Comparison of ENCODE assay signal across 9 cellular contexts in the genomic region with DNA sequence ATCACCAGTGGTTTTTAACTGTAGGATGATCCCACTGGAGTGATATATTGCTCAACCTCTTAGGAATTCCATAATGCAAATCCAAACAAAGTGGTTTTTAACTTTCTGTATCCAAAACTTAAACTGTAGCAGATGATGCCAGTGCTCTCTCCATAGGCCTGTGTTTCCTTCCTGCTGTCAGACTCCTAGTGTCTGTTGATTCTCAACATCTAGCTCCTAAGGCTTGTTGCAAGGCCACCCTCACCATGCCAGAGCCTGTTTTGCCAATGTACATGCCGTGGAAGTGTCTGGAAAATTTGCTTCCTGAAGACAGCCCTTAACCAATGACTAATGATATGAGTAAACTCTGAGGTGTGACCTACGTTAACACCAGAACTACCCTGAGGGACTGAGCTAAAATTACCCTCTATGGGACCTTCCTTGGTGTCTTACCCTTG. TPM values are rescaled to one million over a fixed set of nuclear protein-coding genes. Genes with fewer than 3 reads are reported as not detected.
A peak's percentile ranks its signal among the peaks of the same experiment; 100 is the strongest.
DNase-seq lines count a peak whose midpoint lies in the region; ATAC-seq and TF ChIP-seq lines count a peak whose summit lies in the region.
"Had no signal": no experiment of that assay in that cellular context is flagged by ENCODE, and none has a peak within 500 bp of the region (broad histone marks: within the 10 kb centered on the region; RNA-seq: fewer than 3 reads in every experiment).

No MANE protein-coding gene starts in this region.

- CTCF ChIA-PET in activated B cell treated with CpG ODN at 0.5 μM for 24 hours (lab: Charles Lee) = no interaction called here

- POLR2A ChIA-PET in activated B cell treated with CpG ODN at 0.5 μM for 24 hours (lab: Charles Lee) = interaction anchor here (1.4 kb wide), 1 partner anchor 40 kb away, joined by 4 read pairs; a partner anchor contains a TSS

- peak overlapping the region; percentile 43 for H3K27ac Mint-ChIP-seq in activated B cell treated with CpG ODN at 0.5 μM for 24 hours
- peak overlapping the region in 1 of 2 donors; percentile 36 for H3K27ac Mint-ChIP-seq in stimulated activated naive CD8-positive, alpha-beta T cell treated with anti-CD3 and anti-CD28 coated beads, Interleukin-15, amount 100 ng/mL, for 72 hours

- H3K9me3 Mint-ChIP-seq in activated B cell treated with CpG ODN at 0.5 μM for 24 hours = no peaks in the 10 kb centered on the region
- no peaks in the 10 kb centered on the region for H3K9me3 Mint-ChIP-seq in stimulated activated naive CD8-positive, alpha-beta T cell treated with anti-CD3 and anti-CD28 coated beads, Interleukin-15, amount 100 ng/mL, for 72 hours

- H3K36me3 Mint-ChIP-seq in activated B cell treated with CpG ODN at 0.5 μM for 24 hours (ENCODE audit: low read depth) = peaks cover 48% of the 10 kb centered on the region

- no peak overlapping the region for H3K4me3 Mint-ChIP-seq in activated B cell treated with CpG ODN at 0.5 μM for 24 hours
- H3K4me3 Mint-ChIP-seq in stimulated activated naive CD8-positive, alpha-beta T cell treated with anti-CD3 and anti-CD28 coated beads, Interleukin-15, amount 100 ng/mL, for 72 hours = no peak overlapping the region

- no peaks in the 10 kb centered on the region for H3K27me3 Mint-ChIP-seq in activated B cell treated with CpG ODN at 0.5 μM for 24 hours
- no peaks in the 10 kb centered on the region for H3K27me3 Mint-ChIP-seq in stimulated activated naive CD8-positive, alpha-beta T cell treated with anti-CD3 and anti-CD28 coated beads, Interleukin-15, amount 100 ng/mL, for 72 hours

- H3K27me3 ChIP-seq in cardiac muscle cell (no peaks in the 10 kb centered on the region), foreskin keratinocyte (no peaks in the 10 kb centered on the region)

- no peaks in the 10 kb centered on the region for H3K9me3 ChIP-seq in cardiac muscle cell (ENCODE audit: low read depth)

- DNase-seq in cardiac muscle cell (ENCODE audit: low read depth in 1 of 2, low spot score in 1 of 2) (peak; percentile 18 to 83), cardiac septum (ENCODE audit: low spot score) (no peak), activated B cell treated with CpG ODN at 0.5 μM for 24 hours (no peak), foreskin keratinocyte (peak; percentile 93 to 96), DMS 273 treated with DMSO at 0.1 percent for 48 hours (lab: John Stamatoyannopoulos, UW) (no peak)
- no peak for DNase-seq in stimulated activated naive CD8-positive, alpha-beta T cell treated with anti-CD3 and anti-CD28 coated beads, Interleukin-15, amount 100 ng/mL, for 72 hours
- DNase-seq in activated CD4-positive, alpha-beta T cell treated with anti-CD3 and anti-CD28 coated beads, Interleukin-2, amount 50 U/mL, for 1 hour = no peak

- H3K4me1 Mint-ChIP-seq in activated B cell treated with CpG ODN at 0.5 μM for 24 hours = peaks cover 23% of the 10 kb centered on the region
- H3K4me1 Mint-ChIP-seq in stimulated activated naive CD8-positive, alpha-beta T cell treated with anti-CD3 and anti-CD28 coated beads, Interleukin-15, amount 100 ng/mL, for 72 hours = peaks cover 43% of the 10 kb centered on the region

- intact Hi-C loops in cardiac septum (cut with DNase I) = no loop called here
- intact Hi-C loops in activated B cell treated with CpG ODN at 0.5 μM for 24 hours (cut with micrococcal nuclease) = loop anchor here (2.0 kb wide), 2 partner anchors 17 to 19 kb away; no protein-coding TSS in a partner anchor

- no peaks in the 10 kb centered on the region for H3K36me3 ChIP-seq in cardiac muscle cell

- H3K4me1 ChIP-seq in cardiac muscle cell (ENCODE audit: low read depth) (peaks cover 9% of the 10 kb centered on the region), foreskin keratinocyte (peaks cover 28% of the 10 kb centered on the region)

- H3K27ac ChIP-seq in cardiac muscle cell (no peak overlapping the region), foreskin keratinocyte (peak overlapping the region; percentile 3)
- H3K27ac ChIP-seq: C4-2B had no signal

- ATAC-seq in activated B cell treated with CpG ODN at 0.5 μM for 24 hours (ENCODE audit: low read depth) (no peak), foreskin keratinocyte (peak; percentile 99), GM21423 (IDR thresholded peaks at IDR 0.05; ENCODE audit: unreplicated experiment) (no peak)
- ATAC-seq in stimulated activated naive CD8-positive, alpha-beta T cell treated with anti-CD3 and anti-CD28 coated beads, Interleukin-15, amount 100 ng/mL, for 72 hours = peak; percentile 52

- no peak overlapping the region for H3K4me3 ChIP-seq in cardiac muscle cell

- no peak for TF ChIP-seq CTCF in cardiac muscle cell (IDR thresholded peaks at IDR 0.05; ENCODE audit: low read depth, low read length)
- TF ChIP-seq CTCF in activated B cell treated with CpG ODN at 0.5 μM for 24 hours (IDR thresholded peaks at IDR 0.05) = no peak
- peak; percentile 6 for TF ChIP-seq CTCF in foreskin keratinocyte (conservative IDR thresholded peaks at IDR 0.05)

RNA-seq across cellular contexts. Expression of a gene that starts 39.3 kb away (rescaled TPM):
- total RNA-seq in cardiac muscle cell (21.9 and 43.3 TPM in 2 replicates), cardiac septum (20.6 TPM), activated B cell treated with CpG ODN at 0.5 μM for 24 hours (42.1 and 44.2 TPM in 2 replicates), foreskin keratinocyte (28.3 and 30.1 TPM in 2 replicates)
- polyA plus RNA-seq in cardiac muscle cell (21.9 and 28.6 TPM in 2 replicates), foreskin keratinocyte (8.3 and 10.8 TPM in 2 replicates)

Comparison
In these comparisons a context has a peak if more than half of its experiments do, and no peak if none do; other contexts are left out.
1. DNase-seq: peak in cardiac muscle cell (2 of 2) and foreskin keratinocyte (2 of 2); none in cardiac septum (single experiment), activated B cell treated with CpG ODN at 0.5 μM for 24 hours (single experiment), stimulated activated naive CD8-positive, alpha-beta T cell treated with anti-CD3 and anti-CD28 coated beads, Interleukin-15, amount 100 ng/mL, for 72 hours (0 of 2), DMS 273 treated with DMSO at 0.1 percent for 48 hours (single experiment) and activated CD4-positive, alpha-beta T cell treated with anti-CD3 and anti-CD28 coated beads, Interleukin-2, amount 50 U/mL, for 1 hour (single experiment).
2. ATAC-seq: peak in foreskin keratinocyte (single experiment) and stimulated activated naive CD8-positive, alpha-beta T cell treated with anti-CD3 and anti-CD28 coated beads, Interleukin-15, amount 100 ng/mL, for 72 hours (single experiment); none in activated B cell treated with CpG ODN at 0.5 μM for 24 hours (single experiment) and GM21423 (single experiment).